Comparison of ENCODE assay signal across 2 cellular contexts in the genomic region with DNA sequence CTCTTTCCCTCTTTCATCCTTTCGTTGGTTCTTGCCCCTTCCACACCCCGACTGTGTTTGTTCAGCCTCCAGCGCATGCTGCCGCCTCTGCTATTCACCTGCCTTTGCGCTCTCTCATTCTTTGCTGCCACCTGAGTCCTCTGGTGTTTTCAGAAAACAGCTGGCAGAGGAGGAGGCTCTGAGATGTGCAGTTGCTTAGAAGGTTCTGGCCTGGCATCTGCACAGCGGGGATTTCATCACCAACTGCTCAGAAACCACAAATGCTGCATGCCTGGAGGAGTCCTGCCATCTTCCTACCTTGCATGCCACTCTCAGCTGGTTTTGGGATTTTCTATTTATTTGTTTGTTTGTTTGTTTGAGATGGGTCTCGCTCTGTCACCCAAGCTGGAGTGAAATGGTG.
TF ChIP-seq lines count a peak whose summit lies in the region.

No MANE protein-coding gene starts in this region.

TF ChIP-seq in IMR-90, 13 proteins besides CTCF, POLR2A, EP300 and RAD21:
- TF ChIP-seq, protein P1, sequence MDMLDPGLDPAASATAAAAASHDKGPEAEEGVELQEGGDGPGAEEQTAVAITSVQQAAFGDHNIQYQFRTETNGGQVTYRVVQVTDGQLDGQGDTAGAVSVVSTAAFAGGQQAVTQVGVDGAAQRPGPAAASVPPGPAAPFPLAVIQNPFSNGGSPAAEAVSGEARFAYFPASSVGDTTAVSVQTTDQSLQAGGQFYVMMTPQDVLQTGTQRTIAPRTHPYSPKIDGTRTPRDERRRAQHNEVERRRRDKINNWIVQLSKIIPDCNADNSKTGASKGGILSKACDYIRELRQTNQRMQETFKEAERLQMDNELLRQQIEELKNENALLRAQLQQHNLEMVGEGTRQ (IDR thresholded peaks at IDR 0.05; ENCODE audit: low read depth, low read length): no peak
- TF ChIP-seq MXI1 (IDR thresholded peaks at IDR 0.05; ENCODE audit: borderline replicate concordance, low read depth, low read length) (no peak), MAZ (IDR thresholded peaks at IDR 0.05; ENCODE audit: borderline replicate concordance, low read depth, low read length) (no peak), BHLHE40 (IDR thresholded peaks at IDR 0.05; ENCODE audit: low read depth, low read length) (no peak), FOS (IDR thresholded peaks at IDR 0.05; ENCODE audit: low read depth, low read length) (no peak), NFE2L2 (IDR thresholded peaks at IDR 0.05; ENCODE audit: low read depth, low read length) (no peak), CHD1 (IDR thresholded peaks at IDR 0.05; ENCODE audit: low read depth, low read length) (no peak), RFX5 (IDR thresholded peaks at IDR 0.05; ENCODE audit: low read depth, low read length) (no peak), MAFK (IDR thresholded peaks at IDR 0.05; ENCODE audit: low read depth, low read length) (no peak), SMC3 (IDR thresholded peaks at IDR 0.05; ENCODE audit: low read depth, low read length) (no peak), RCOR1 (IDR thresholded peaks at IDR 0.05; ENCODE audit: insufficient replicate concordance, low read length) (no peak), CEBPB (IDR thresholded peaks at IDR 0.05; ENCODE audit: low read depth, low read length) (no peak)
- TF ChIP-seq, protein P2, sequence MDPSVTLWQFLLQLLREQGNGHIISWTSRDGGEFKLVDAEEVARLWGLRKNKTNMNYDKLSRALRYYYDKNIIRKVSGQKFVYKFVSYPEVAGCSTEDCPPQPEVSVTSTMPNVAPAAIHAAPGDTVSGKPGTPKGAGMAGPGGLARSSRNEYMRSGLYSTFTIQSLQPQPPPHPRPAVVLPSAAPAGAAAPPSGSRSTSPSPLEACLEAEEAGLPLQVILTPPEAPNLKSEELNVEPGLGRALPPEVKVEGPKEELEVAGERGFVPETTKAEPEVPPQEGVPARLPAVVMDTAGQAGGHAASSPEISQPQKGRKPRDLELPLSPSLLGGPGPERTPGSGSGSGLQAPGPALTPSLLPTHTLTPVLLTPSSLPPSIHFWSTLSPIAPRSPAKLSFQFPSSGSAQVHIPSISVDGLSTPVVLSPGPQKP (IDR thresholded peaks at IDR 0.05; ENCODE audit: borderline replicate concordance, low read depth, low read length): no peak

TF ChIP-seq in GM12891, 5 proteins besides CTCF, POLR2A, EP300 and RAD21:
- no peak for TF ChIP-seq SPI1 (IDR thresholded peaks at IDR 0.05; ENCODE audit: low read depth, low read length)
- TF ChIP-seq POU2F2 (IDR thresholded peaks at IDR 0.05; ENCODE audit: low read depth, low read length): no peak
- no peak for TF ChIP-seq TAF1 (IDR thresholded peaks at IDR 0.05; ENCODE audit: low read depth, low read length)
- TF ChIP-seq POLR2AphosphoS5 (IDR thresholded peaks at IDR 0.05; ENCODE audit: low read depth, low read length): no peak
- TF ChIP-seq PAX5 (IDR thresholded peaks at IDR 0.05; ENCODE audit: insufficient read depth, low read length, severe bottlenecking): no peak
TF ChIP-seq in GM12891: peak in this region for 0.
